In the genomic region with DNA sequence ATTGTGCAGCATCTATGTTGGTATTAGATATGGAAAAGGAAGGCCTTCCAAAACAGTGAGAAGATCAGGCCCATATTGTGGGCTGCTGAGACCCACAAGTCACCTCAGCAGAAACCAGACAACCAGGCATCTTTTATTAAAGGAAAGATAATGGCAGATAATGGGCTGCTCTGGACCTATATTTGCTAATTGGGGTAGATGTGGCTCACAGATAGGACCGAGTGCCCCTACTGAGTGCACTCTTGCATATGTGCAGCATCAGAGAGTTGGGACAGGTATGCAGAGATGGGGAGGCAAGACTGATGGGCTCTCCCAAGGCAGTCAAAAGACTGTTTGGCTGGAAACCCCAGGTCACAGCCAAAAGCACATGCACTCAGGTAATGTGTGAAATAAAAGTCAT, we compare ENCODE assay signal across 3 cellular contexts.
"Had no signal": no experiment of that assay in that cellular context is flagged by ENCODE, and none has a peak within 500 bp of the region (broad histone marks: within the 10 kb centered on the region; RNA-seq: fewer than 3 reads in every experiment).

No MANE protein-coding gene starts in this region.

- DNase-seq: GDM1, GF-D8 had no signal

- ATAC-seq: GM12878 had no signal
